ENCODE assay signal across 26 cellular contexts in genomic region chr11:99911116-99911515, GRCh38.
DNase-seq lines count a peak whose midpoint lies in the region; ATAC-seq and TF ChIP-seq lines count a peak whose summit lies in the region.
"Had no signal": no experiment of that assay in that cellular context is flagged by ENCODE, and none has a peak within 500 bp of the region (broad histone marks: within the 10 kb centered on the region; RNA-seq: fewer than 3 reads in every experiment).

No MANE protein-coding gene starts in this region.

- H3K4me3 ChIP-seq in choroid plexus epithelial cell (ENCODE audit: low read depth, low read length) = no peak overlapping the region
- H3K4me3 ChIP-seq: cardiac muscle cell, HAP-1, Peyer's patch, thoracic aorta had no signal

- TF ChIP-seq CTCF in 22Rv1 (IDR thresholded peaks at IDR 0.05) (peak; percentile 36), choroid plexus epithelial cell (conservative IDR thresholded peaks at IDR 0.05; ENCODE audit: low read depth, low read length) (peak; percentile 36)

- DNase-seq in ELR (ENCODE audit: low read depth) (peak; percentile 37), NCI-H460 (ENCODE audit: extremely low read depth, low read depth) (peak; percentile 11), choroid plexus epithelial cell (ENCODE audit: low read depth) (peak; percentile 13), T-helper 9 cell (no peak)
- no peak for DNase-seq in activated CD4-positive, alpha-beta T cell treated with anti-CD3 and anti-CD28 coated beads for 4 hours
- DNase-seq in stimulated activated CD4-positive, alpha-beta T cell treated with anti-CD3 and anti-CD28 coated beads, Interleukin-2, amount 100 ng/mL, for 48 hours = no peak
- DNase-seq: activated CD4-positive, alpha-beta T cell treated with anti-CD3 and anti-CD28 coated beads, Interleukin-2, amount 50 U/mL, for 1 hour; activated CD8-positive, alpha-beta memory T cell treated with anti-CD3 and anti-CD28 coated beads, Interleukin-2, amount 50 U/mL, for 48 hours; activated effector memory CD4-positive, alpha-beta T cell treated with anti-CD3 and anti-CD28 coated beads, Interleukin-2, amount 50 U/mL, for 16 hours; CD8-positive, alpha-beta T cell; dermis blood vessel endothelial cell; foreskin melanocyte; hippocampal formation; kidney; NCI-H1048; NCI-H524 treated with DMSO at 0.1 percent for 48 hours; Peyer's patch had no signal

- ATAC-seq in HG03460 (IDR thresholded peaks at IDR 0.05; ENCODE audit: unreplicated experiment) = no peak
- ATAC-seq: CD8-positive, alpha-beta T cell; sciatic nerve; stimulated activated memory B cell treated with anti-CD40 and anti-IgM and Interleukin-4, amounts not matched to agents 10 μg/mL and 1 μg/mL and 100 μg/mL, for 72 hours had no signal

- H3K27ac ChIP-seq in 22Rv1 = no peak overlapping the region
- H3K27ac ChIP-seq: cardiac muscle cell, epithelial cell of prostate, HL-60, Peyer's patch, thoracic aorta had no signal

Comparison
In these comparisons a context has a peak if more than half of its experiments do, and no peak if none do; other contexts are left out.
1. DNase-seq: peak in ELR (single experiment), NCI-H460 (single experiment) and choroid plexus epithelial cell (single experiment); none in T-helper 9 cell (single experiment), activated CD4-positive, alpha-beta T cell treated with anti-CD3 and anti-CD28 coated beads for 4 hours (0 of 2) and stimulated activated CD4-positive, alpha-beta T cell treated with anti-CD3 and anti-CD28 coated beads, Interleukin-2, amount 100 ng/mL, for 48 hours (0 of 2).